Comparison of ENCODE assay signal across 8 cellular contexts in the genomic region with DNA sequence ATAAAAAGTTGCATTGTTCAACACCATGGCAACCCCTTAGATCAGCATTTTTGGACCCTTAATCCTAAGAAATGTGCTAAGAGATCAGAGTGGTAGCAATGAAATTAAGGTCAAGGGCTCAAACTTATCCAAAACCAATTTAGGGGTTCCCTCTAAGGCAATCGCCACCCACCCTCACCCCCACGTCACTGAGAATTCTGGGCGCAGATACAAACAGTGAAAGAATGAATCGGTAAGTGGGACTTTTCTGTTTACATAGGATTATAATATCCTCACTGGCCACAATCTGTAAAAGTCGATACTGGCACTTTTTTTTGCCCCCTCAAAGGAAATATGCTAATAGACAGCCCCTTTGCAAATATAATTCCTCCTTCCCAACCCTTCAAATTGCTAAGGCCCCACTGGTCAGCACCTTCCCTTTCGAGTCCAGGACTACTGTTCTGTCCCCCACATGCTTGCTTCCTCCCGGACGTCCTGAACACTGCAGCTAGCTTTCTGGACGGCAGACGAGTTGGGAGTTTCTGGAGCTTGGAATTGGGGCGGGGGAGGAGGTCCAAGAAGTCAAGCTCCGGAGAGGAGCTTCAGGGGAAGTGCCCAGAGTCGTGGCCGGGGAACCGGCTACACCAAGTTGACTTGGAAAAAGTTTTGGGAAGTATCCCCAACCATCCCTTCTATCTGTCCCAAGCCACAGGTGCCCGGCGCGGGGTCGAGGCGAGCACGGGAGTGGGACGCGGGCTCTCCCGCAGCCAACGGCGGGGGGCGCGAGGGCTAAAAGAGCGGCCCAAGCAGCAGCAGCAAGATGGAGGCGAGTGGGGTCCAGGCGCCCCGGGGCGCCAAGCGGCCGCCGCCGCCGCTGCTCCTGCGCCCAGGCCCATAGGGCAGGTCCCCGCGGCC. TPM values are rescaled to one million over a fixed set of nuclear protein-coding genes. Genes with fewer than 3 reads are reported as not detected.
A peak's percentile ranks its signal among the peaks of the same experiment; 100 is the strongest.
DNase-seq lines count a peak whose midpoint lies in the region; ATAC-seq lines count a peak whose summit lies in the region.

No MANE protein-coding gene starts in this region.

- H3K36me3 ChIP-seq in effector memory CD4-positive, alpha-beta T cell (ENCODE audit: control insufficient read depth, insufficient read depth, low read length): no peaks in the 10 kb centered on the region

- peaks cover 20% of the 10 kb centered on the region for H3K27me3 ChIP-seq in effector memory CD4-positive, alpha-beta T cell (replicated peaks; ENCODE audit: control insufficient read depth, insufficient read depth, low read length, poor library complexity, severe bottlenecking)

- ATAC-seq in GM19463 (IDR thresholded peaks at IDR 0.05; ENCODE audit: unreplicated experiment): no peak

- DNase-seq in stimulated activated CD8-positive, alpha-beta memory T cell treated with anti-CD3 and anti-CD28 coated beads, Interleukin-12 subunit alpha, Interleukin-12 subunit beta, amount 100 ng/mL, for 4 hours (ENCODE audit: low read depth): peak; percentile 1
- no peak for DNase-seq in stimulated activated CD8-positive, alpha-beta memory T cell treated with anti-CD3 and anti-CD28 coated beads, Interleukin-4, amount 100 ng/mL, for 48 hours
- DNase-seq in effector memory CD4-positive, alpha-beta T cell: no peak
- DNase-seq in myocyte (ENCODE audit: low read depth) (peak; percentile 59), T1000 (lab: John Stamatoyannopoulos, UW) (no peak), HK-2 (ENCODE audit: unreplicated experiment) (no peak), NCI-H2081 (lab: John Stamatoyannopoulos, UW) (no peak)

- no peak overlapping the region for H3K27ac ChIP-seq in effector memory CD4-positive, alpha-beta T cell (ENCODE audit: insufficient read depth, low read length, poor library complexity, severe bottlenecking)

- H3K4me3 ChIP-seq in effector memory CD4-positive, alpha-beta T cell (ENCODE audit: insufficient read depth, low read depth, low read length, poor library complexity, severe bottlenecking): peak overlapping the region; percentile 59

- no peaks in the 10 kb centered on the region for H3K9me3 ChIP-seq in effector memory CD4-positive, alpha-beta T cell (ENCODE audit: control insufficient read depth, low read length)

- peaks cover 5% of the 10 kb centered on the region for H3K4me1 ChIP-seq in effector memory CD4-positive, alpha-beta T cell (ENCODE audit: control insufficient read depth, insufficient read depth, low read length, poor library complexity, severe bottlenecking)

RNA-seq across cellular contexts. Expression of a gene that starts 2.1 kb away (rescaled TPM):
- 190 and 279 TPM in 2 replicates for total RNA-seq in myocyte
- polyA plus RNA-seq in myocyte (2012): 28.7 TPM

Comparison
In these comparisons a context has a peak if more than half of its experiments do, and no peak if none do; other contexts are left out.
1. DNase-seq: peak in stimulated activated CD8-positive, alpha-beta memory T cell treated with anti-CD3 and anti-CD28 coated beads, Interleukin-12 subunit alpha, Interleukin-12 subunit beta, amount 100 ng/mL, for 4 hours (single experiment) and myocyte (single experiment); none in stimulated activated CD8-positive, alpha-beta memory T cell treated with anti-CD3 and anti-CD28 coated beads, Interleukin-4, amount 100 ng/mL, for 48 hours (single experiment), effector memory CD4-positive, alpha-beta T cell (0 of 3), T1000 (single experiment), HK-2 (single experiment) and NCI-H2081 (0 of 2).